ENCODE assay signal across 8 cellular contexts in the genomic region with DNA sequence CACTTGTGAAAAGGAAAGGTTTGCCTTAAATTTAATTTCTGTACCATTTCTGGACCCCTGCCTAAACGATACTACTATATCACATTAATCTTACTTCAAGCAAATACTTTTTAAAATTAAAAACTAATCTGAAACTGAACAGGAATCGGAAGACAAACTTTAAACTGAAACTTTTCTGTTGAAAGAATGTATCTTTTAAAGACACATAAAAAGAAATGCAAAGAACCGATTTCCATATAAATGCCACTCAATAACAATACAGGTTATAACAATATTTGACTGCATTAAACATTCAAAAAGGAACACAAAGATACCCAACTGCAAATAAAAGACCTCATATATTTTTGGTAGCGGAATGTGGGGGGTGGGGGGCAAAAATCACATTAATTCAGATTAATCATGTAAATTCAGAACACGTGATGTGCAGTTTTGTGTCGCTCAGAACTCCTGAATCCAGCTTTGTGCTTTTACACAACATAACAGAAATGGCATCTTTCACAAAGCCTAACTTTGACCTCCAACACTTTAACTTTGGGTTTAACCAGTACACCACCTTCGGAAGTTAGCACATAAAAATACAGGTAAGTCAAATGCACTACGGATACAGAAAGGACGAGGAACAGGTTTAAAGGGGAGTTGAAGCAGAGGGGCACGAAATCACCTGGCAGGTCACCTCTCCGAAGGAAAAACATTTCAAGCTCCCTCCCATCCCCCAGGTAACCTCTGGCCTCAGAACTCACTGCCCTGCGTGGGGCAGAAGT. TPM values are rescaled to one million over a fixed set of nuclear protein-coding genes. Genes with fewer than 3 reads are reported as not detected.
A peak's percentile ranks its signal among the peaks of the same experiment; 100 is the strongest.
DNase-seq lines count a peak whose midpoint lies in the region; ATAC-seq and TF ChIP-seq lines count a peak whose summit lies in the region.

No MANE protein-coding gene starts in this region.

- H3K4me1 ChIP-seq in right atrium auricular region (peaks cover 0 to 41% of the 10 kb centered on the region in 2 donors), mucosa of stomach (ENCODE audit: control insufficient read depth, insufficient read depth, low read length) (no peaks in the 10 kb centered on the region), vagina (peaks cover 30% of the 10 kb centered on the region)

- H3K36me3 ChIP-seq in right atrium auricular region = no peaks in the 10 kb centered on the region
- H3K36me3 ChIP-seq in mucosa of stomach (ENCODE audit: control insufficient read depth, insufficient read depth, low read length) = no peaks in the 10 kb centered on the region
- no peaks in the 10 kb centered on the region for H3K36me3 ChIP-seq in vagina

- no peaks in the 10 kb centered on the region for H3K9me3 ChIP-seq in right atrium auricular region
- H3K9me3 ChIP-seq in mucosa of stomach (ENCODE audit: control insufficient read depth, low read length) = no peaks in the 10 kb centered on the region
- no peaks in the 10 kb centered on the region for H3K9me3 ChIP-seq in vagina

- intact Hi-C loops in Right ventricle myocardium inferior (cut with DNase I) = loop anchor here (2.0 to 5.0 kb wide), 3 partner anchors 37 to 252 kb away; no protein-coding TSS in a partner anchor
- intact Hi-C loops in vagina (cut with DNase I) = loop anchor here (5.0 kb wide), 2 partner anchors 113 to 242 kb away; no protein-coding TSS in a partner anchor

- no peak for TF ChIP-seq POLR2A in vagina (IDR thresholded peaks at IDR 0.05)

- H3K9ac ChIP-seq in mucosa of stomach (ENCODE audit: low read length) = peak overlapping the region; percentile 65

- ATAC-seq in Right ventricle myocardium inferior = no peak

- DNase-seq in right atrium auricular region (ENCODE audit: low spot score) = no peak
- no peak for DNase-seq in Right ventricle myocardium inferior (ENCODE audit: missing footprints)
- DNase-seq in cerebellar cortex (ENCODE audit: low spot score) = peak; percentile 24
- DNase-seq in vagina (ENCODE audit: extremely low spot score in 2 of 2) = no peak
- DNase-seq in GOT3 (lab: John Stamatoyannopoulos, UW) = no peak
- DNase-seq in stimulated activated naive CD4-positive, alpha-beta T cell treated with Interleukin-2 at 50 U/mL for 16 hours (lab: John Stamatoyannopoulos, UW) = no peak
- no peak for DNase-seq in stimulated activated CD4-positive, alpha-beta T cell treated with anti-CD3 and anti-CD28 coated beads, Interleukin-2, amount 100 ng/mL, for 24 hours

- H3K4me3 ChIP-seq in right atrium auricular region (peak overlapping the region; percentile 90 to 97), mucosa of stomach (ENCODE audit: low read length) (no peak overlapping the region), vagina (peak overlapping the region; percentile 74 to 97)

- H3K27me3 ChIP-seq in right atrium auricular region = no peaks in the 10 kb centered on the region
- H3K27me3 ChIP-seq in mucosa of stomach (ENCODE audit: control insufficient read depth, insufficient read depth, low read length) = no peaks in the 10 kb centered on the region
- H3K27me3 ChIP-seq in vagina = no peaks in the 10 kb centered on the region

- TF ChIP-seq CTCF in right atrium auricular region (IDR thresholded peaks at IDR 0.05) (no peak), vagina (IDR thresholded peaks at IDR 0.05) (no peak)

- H3K27ac ChIP-seq in right atrium auricular region = peak overlapping the region; percentile 91 to 99
- H3K27ac ChIP-seq in vagina = peak overlapping the region; percentile 92

RNA-seq across cellular contexts. Expression of a gene that starts 0.9 kb away (rescaled TPM):
- 10 to 100 TPM; 38.9 to 58.0 TPM for total RNA-seq in right atrium auricular region
- total RNA-seq in Right ventricle myocardium inferior = 56.1 TPM
- total RNA-seq in vagina = 63.3 TPM
